ENCODE assay signal across 9 cellular contexts in genomic region chr3:165837058-165837525, GRCh38. TPM values are rescaled to one million over a fixed set of nuclear protein-coding genes. Genes with fewer than 3 reads are reported as not detected.
DNase-seq lines count a peak whose midpoint lies in the region; ATAC-seq and TF ChIP-seq lines count a peak whose summit lies in the region.
"Had no signal": no experiment of that assay in that cellular context is flagged by ENCODE, and none has a peak within 500 bp of the region (broad histone marks: within the 10 kb centered on the region; RNA-seq: fewer than 3 reads in every experiment).

Gene BCHE (minus strand): TSS chr3:165837423. CDS start chr3:165831033, 6,390 bp downstream.

- no peaks in the 10 kb centered on the region for H3K4me1 Mint-ChIP-seq in stimulated activated memory B cell treated with anti-CD40 and anti-IgM and Interleukin-4, amounts not matched to agents 10 μg/mL and 1 μg/mL and 100 μg/mL, for 72 hours
- H3K4me1 Mint-ChIP-seq in activated CD8-positive, alpha-beta T cell treated with anti-CD3 and anti-CD28 coated beads, Interleukin-2, amount 10 ng/mL, durations not matched to agents 7 days and 5 days (ENCODE audit: low read depth), result no peaks in the 10 kb centered on the region
- H3K4me1 Mint-ChIP-seq: CD4-positive, CD25-positive, alpha-beta regulatory T cell had no signal

- no peak within 1 kb of the TSS for H3K27ac Mint-ChIP-seq in stimulated activated memory B cell treated with anti-CD40 and anti-IgM and Interleukin-4, amounts not matched to agents 10 μg/mL and 1 μg/mL and 100 μg/mL, for 72 hours
- H3K27ac Mint-ChIP-seq in activated CD8-positive, alpha-beta T cell treated with anti-CD3 and anti-CD28 coated beads, Interleukin-2, amount 10 ng/mL, durations not matched to agents 7 days and 5 days, result no peak within 1 kb of the TSS
- H3K27ac Mint-ChIP-seq: CD4-positive, CD25-positive, alpha-beta regulatory T cell had no signal

- H3K36me3 Mint-ChIP-seq in stimulated activated memory B cell treated with anti-CD40 and anti-IgM and Interleukin-4, amounts not matched to agents 10 μg/mL and 1 μg/mL and 100 μg/mL, for 72 hours, result no peaks in the 10 kb centered on the region
- H3K36me3 Mint-ChIP-seq in activated CD8-positive, alpha-beta T cell treated with anti-CD3 and anti-CD28 coated beads, Interleukin-2, amount 10 ng/mL, durations not matched to agents 7 days and 5 days (ENCODE audit: low read depth), result no peaks in the 10 kb centered on the region
- H3K36me3 Mint-ChIP-seq: CD4-positive, CD25-positive, alpha-beta regulatory T cell had no signal

- H3K27me3 Mint-ChIP-seq in stimulated activated memory B cell treated with anti-CD40 and anti-IgM and Interleukin-4, amounts not matched to agents 10 μg/mL and 1 μg/mL and 100 μg/mL, for 72 hours, result no peaks in the 10 kb centered on the region
- H3K27me3 Mint-ChIP-seq in activated CD8-positive, alpha-beta T cell treated with anti-CD3 and anti-CD28 coated beads, Interleukin-2, amount 10 ng/mL, durations not matched to agents 7 days and 5 days (ENCODE audit: low read depth), result no peaks in the 10 kb centered on the region
- H3K27me3 Mint-ChIP-seq: CD4-positive, CD25-positive, alpha-beta regulatory T cell had no signal

- ATAC-seq in left lobe of liver (peak; percentile 93), HG03097 (IDR thresholded peaks at IDR 0.05; ENCODE audit: low FRiP score, unreplicated experiment) (no peak), GM21723 (IDR thresholded peaks at IDR 0.05; ENCODE audit: unreplicated experiment) (no peak)
- ATAC-seq in stimulated activated memory B cell treated with anti-CD40 and anti-IgM and Interleukin-4, amounts not matched to agents 10 μg/mL and 1 μg/mL and 100 μg/mL, for 72 hours, result no peak
- ATAC-seq in activated CD8-positive, alpha-beta T cell treated with anti-CD3 and anti-CD28 coated beads, Interleukin-2, amount 10 ng/mL, durations not matched to agents 7 days and 5 days, result no peak

- no peak within 1 kb of the TSS for H3K4me3 Mint-ChIP-seq in stimulated activated memory B cell treated with anti-CD40 and anti-IgM and Interleukin-4, amounts not matched to agents 10 μg/mL and 1 μg/mL and 100 μg/mL, for 72 hours
- no peak within 1 kb of the TSS for H3K4me3 Mint-ChIP-seq in activated CD8-positive, alpha-beta T cell treated with anti-CD3 and anti-CD28 coated beads, Interleukin-2, amount 10 ng/mL, durations not matched to agents 7 days and 5 days
- H3K4me3 Mint-ChIP-seq: CD4-positive, CD25-positive, alpha-beta regulatory T cell had no signal

- DNase-seq in M059J (ENCODE audit: low read depth), result peak; percentile 49
- DNase-seq in cerebellar cortex (ENCODE audit: low spot score), result peak; percentile 19
- DNase-seq in left lobe of liver (ENCODE audit: low spot score), result peak; percentile 54
- DNase-seq in activated CD8-positive, alpha-beta T cell treated with anti-CD3 and anti-CD28 coated beads, Interleukin-2, amount 10 ng/mL, durations not matched to agents 7 days and 5 days, result no peak
- DNase-seq: CD4-positive, CD25-positive, alpha-beta regulatory T cell had no signal

- H3K9me3 Mint-ChIP-seq in stimulated activated memory B cell treated with anti-CD40 and anti-IgM and Interleukin-4, amounts not matched to agents 10 μg/mL and 1 μg/mL and 100 μg/mL, for 72 hours, result no peaks in the 10 kb centered on the region
- H3K9me3 Mint-ChIP-seq in activated CD8-positive, alpha-beta T cell treated with anti-CD3 and anti-CD28 coated beads, Interleukin-2, amount 10 ng/mL, durations not matched to agents 7 days and 5 days (ENCODE audit: insufficient read depth), result no peaks in the 10 kb centered on the region

- CTCF ChIA-PET in activated CD8-positive, alpha-beta T cell treated with anti-CD3 and anti-CD28 coated beads, Interleukin-2, amount 10 ng/mL, durations not matched to agents 7 days and 5 days (lab: Charles Lee), result no interaction called here

- TF ChIP-seq CTCF in 22Rv1 (IDR thresholded peaks at IDR 0.05), result no peak

- peak within 1 kb of the TSS; percentile 48 for H3K27ac ChIP-seq in 22Rv1

- POLR2A ChIA-PET in activated CD8-positive, alpha-beta T cell treated with anti-CD3 and anti-CD28 coated beads, Interleukin-2, amount 10 ng/mL, durations not matched to agents 7 days and 5 days (lab: Charles Lee), result no interaction called here

RNA-seq across cellular contexts. Expression of gene BCHE, which starts in this region (rescaled TPM):
- 4.0 and 8.0 TPM in 2 replicates for total RNA-seq in M059J (2014; rRNA removed; shearing (Covaris generic))
- 38.3 TPM for total RNA-seq in left lobe of liver
- not detected for total RNA-seq in activated CD8-positive, alpha-beta T cell treated with anti-CD3 and anti-CD28 coated beads, Interleukin-2, amount 10 ng/mL, durations not matched to agents 7 days and 5 days
- total RNA-seq: CD4-positive, CD25-positive, alpha-beta regulatory T cell had no signal
